In the genomic region with DNA sequence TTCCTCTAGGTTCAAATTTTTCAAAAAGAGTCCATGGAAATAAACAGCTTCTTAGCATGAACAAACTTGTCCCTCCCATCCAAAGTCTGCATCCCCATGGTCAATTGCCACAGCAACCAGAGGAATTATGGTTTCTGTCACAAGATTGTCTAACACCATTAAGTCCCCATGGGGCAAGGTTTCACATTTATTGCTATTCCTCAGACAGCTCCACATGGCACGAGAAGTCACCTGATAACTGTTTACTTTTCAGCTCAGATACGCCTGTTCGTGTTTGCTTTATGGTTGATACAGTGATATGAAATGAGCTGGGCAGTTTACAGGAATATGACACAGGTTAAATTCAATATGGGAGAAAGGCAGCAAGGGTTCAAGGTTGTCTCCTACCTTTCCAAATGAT, we compare ENCODE assay signal across 3 cellular contexts.
TF ChIP-seq lines count a peak whose summit lies in the region.

No MANE protein-coding gene starts in this region.

TF ChIP-seq in A549, 52 proteins besides CTCF, POLR2A, EP300 and RAD21 (continued from another document):
- TF ChIP-seq, protein P1, sequence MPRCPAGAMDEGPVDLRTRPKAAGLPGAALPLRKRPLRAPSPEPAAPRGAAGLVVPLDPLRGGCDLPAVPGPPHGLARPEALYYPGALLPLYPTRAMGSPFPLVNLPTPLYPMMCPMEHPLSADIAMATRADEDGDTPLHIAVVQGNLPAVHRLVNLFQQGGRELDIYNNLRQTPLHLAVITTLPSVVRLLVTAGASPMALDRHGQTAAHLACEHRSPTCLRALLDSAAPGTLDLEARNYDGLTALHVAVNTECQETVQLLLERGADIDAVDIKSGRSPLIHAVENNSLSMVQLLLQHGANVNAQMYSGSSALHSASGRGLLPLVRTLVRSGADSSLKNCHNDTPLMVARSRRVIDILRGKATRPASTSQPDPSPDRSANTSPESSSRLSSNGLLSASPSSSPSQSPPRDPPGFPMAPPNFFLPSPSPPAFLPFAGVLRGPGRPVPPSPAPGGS (IDR thresholded peaks at IDR 0.05), result no peak
- TF ChIP-seq FOXS1 (CRISPR knock-in tag; IDR thresholded peaks at IDR 0.05), result no peak
- no peak for TF ChIP-seq ESRRA (IDR thresholded peaks at IDR 0.05; ENCODE audit: borderline replicate concordance, low read length)
- TF ChIP-seq MAZ (IDR thresholded peaks at IDR 0.05; ENCODE audit: borderline replicate concordance, low read depth, low read length), result no peak
- TF ChIP-seq TP53 (CRISPR knock-in tag; IDR thresholded peaks at IDR 0.05), result no peak
- TF ChIP-seq ZC3H11A (IDR thresholded peaks at IDR 0.05), result no peak
- TF ChIP-seq EHMT2 (IDR thresholded peaks at IDR 0.05; ENCODE audit: low read depth), result no peak
- TF ChIP-seq NR3C1 (IDR thresholded peaks at IDR 0.05), result no peak

TF ChIP-seq in HEK293, 187 proteins besides CTCF, POLR2A, EP300 and RAD21 (continued from another document):
- no peak for TF ChIP-seq ZSCAN16 (tag by site-specific recombination; IDR thresholded peaks at IDR 0.05)
TF ChIP-seq in HEK293: peak in this region for 1.

TF ChIP-seq in HepG2, 621 proteins besides CTCF, POLR2A, EP300 and RAD21 (continued from another document):
- no peak for TF ChIP-seq ZNF44 (CRISPR knock-in tag; IDR thresholded peaks at IDR 0.05)
- TF ChIP-seq HOXA7 (CRISPR knock-in tag; IDR thresholded peaks at IDR 0.05), result no peak
- TF ChIP-seq, protein P2, sequence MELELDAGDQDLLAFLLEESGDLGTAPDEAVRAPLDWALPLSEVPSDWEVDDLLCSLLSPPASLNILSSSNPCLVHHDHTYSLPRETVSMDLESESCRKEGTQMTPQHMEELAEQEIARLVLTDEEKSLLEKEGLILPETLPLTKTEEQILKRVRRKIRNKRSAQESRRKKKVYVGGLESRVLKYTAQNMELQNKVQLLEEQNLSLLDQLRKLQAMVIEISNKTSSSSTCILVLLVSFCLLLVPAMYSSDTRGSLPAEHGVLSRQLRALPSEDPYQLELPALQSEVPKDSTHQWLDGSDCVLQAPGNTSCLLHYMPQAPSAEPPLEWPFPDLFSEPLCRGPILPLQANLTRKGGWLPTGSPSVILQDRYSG (CRISPR knock-in tag; IDR thresholded peaks at IDR 0.05), result no peak
- no peak for TF ChIP-seq NFIB (CRISPR knock-in tag; IDR thresholded peaks at IDR 0.05; ENCODE audit: borderline replicate concordance)
- TF ChIP-seq ZNF841 (CRISPR knock-in tag; IDR thresholded peaks at IDR 0.05; ENCODE audit: borderline replicate concordance), result no peak
- TF ChIP-seq CENPT (CRISPR knock-in tag; IDR thresholded peaks at IDR 0.05; ENCODE audit: low read depth), result no peak
